8 cellular contexts compared by ENCODE assay signal in genomic region chr19:3572132-3572854, GRCh38. TPM values are rescaled to one million over a fixed set of nuclear protein-coding genes. Genes with fewer than 3 reads are reported as not detected.
DNase-seq lines count a peak whose midpoint lies in the region; ATAC-seq and TF ChIP-seq lines count a peak whose summit lies in the region.

No MANE protein-coding gene starts in this region.

- H2AK9ac ChIP-seq in IMR-90 (replicated peaks; ENCODE audit: low read depth, low read length, poor library complexity) = peak overlapping the region; percentile 77

- H3K27me3 ChIP-seq in IMR-90 (ENCODE audit: control insufficient read depth, insufficient read depth, low read length) (no peaks in the 10 kb centered on the region), OCI-LY3 (ENCODE audit: low read depth, low read length) (no peaks in the 10 kb centered on the region)

- H3K14ac ChIP-seq in IMR-90 (replicated peaks; ENCODE audit: low read depth, low read length) = peak overlapping the region; percentile 78

- ATAC-seq in GM21576 (IDR thresholded peaks at IDR 0.05; ENCODE audit: unreplicated experiment) (peak; percentile 92), IMR-90 (ENCODE audit: low read depth) (peak; percentile 93)

- TF ChIP-seq CTCF in IMR-90 (conservative IDR thresholded peaks at IDR 0.05; ENCODE audit: low read depth, low read length) = no peak
- TF ChIP-seq CTCF in OCI-LY3 (IDR thresholded peaks at IDR 0.05; ENCODE audit: low read depth, low read length) = no peak

- TF ChIP-seq RAD21 in IMR-90 (IDR thresholded peaks at IDR 0.05; ENCODE audit: low read length) = no peak

- peak overlapping the region; percentile 37 for H2BK5ac ChIP-seq in IMR-90 (ENCODE audit: low read depth, low read length, poor library complexity, severe bottlenecking)

- peak overlapping the region; percentile 19 for H3K18ac ChIP-seq in IMR-90 (ENCODE audit: low read depth, low read length)

- intact Hi-C loops in IMR-90 (cut with micrococcal nuclease) = no loop called here

- peak overlapping the region; percentile 46 for H4K91ac ChIP-seq in IMR-90 (ENCODE audit: insufficient read depth, low read depth, low read length)

- H4K5ac ChIP-seq in IMR-90 (ENCODE audit: low read depth, low read length) = peak overlapping the region; percentile 45

- peak overlapping the region; percentile 53 for H3K4me3 ChIP-seq in IMR-90 (ENCODE audit: insufficient read depth, low read depth, low read length)
- peak overlapping the region; percentile 93 for H3K4me3 ChIP-seq in OCI-LY3 (ENCODE audit: low read length)

- H2BK20ac ChIP-seq in IMR-90 (ENCODE audit: low read depth, low read length) = no peak overlapping the region

- peak overlapping the region; percentile 19; the same call in 1 of the 3 replicates for H2BK15ac ChIP-seq in IMR-90 (ENCODE audit: low read depth, low read length)

- peak overlapping the region; percentile 86 to 99 for H4K8ac ChIP-seq in IMR-90 (ENCODE audit: low read depth in 2 of 2, low read length in 2 of 2)

- DNase-seq in D341Med (ENCODE audit: low spot score) (peak; percentile 96), IMR-90 (peak; percentile 99), activated T-cell treated with anti-CD3 and anti-CD28 coated beads for 24 hours (ENCODE audit: low read depth) (peak; percentile 100), epidermal melanocyte (ENCODE audit: insufficient read length, low spot score) (peak; percentile 97), middle frontal gyrus (ENCODE audit: extremely low spot score, low spot score) (peak; percentile 99)
- DNase-seq in stimulated activated CD8-positive, alpha-beta memory T cell treated with anti-CD3 and anti-CD28 coated beads, Interleukin-15, amount 100 ng/mL, for 48 hours (ENCODE audit: low read depth in 2 of 2) = peak; percentile 100

- peak overlapping the region; percentile 82; the same call in 1 of the 2 replicates for H3K23ac ChIP-seq in IMR-90 (ENCODE audit: low read depth, low read length)

- peaks cover 13% of the 10 kb centered on the region; the same call in 1 of the 2 replicates for H3K36me3 ChIP-seq in IMR-90 (ENCODE audit: control insufficient read depth, insufficient read depth, low read length)
- H3K36me3 ChIP-seq in OCI-LY3 (replicated peaks; ENCODE audit: low read depth, low read length) = peaks cover 11% of the 10 kb centered on the region

- CTCF ChIA-PET in IMR-90 (lab: Yijun Ruan, JAX) = interaction anchor here (0.6 kb wide), 1 partner anchor 8 kb away, joined by 4 read pairs; no protein-coding TSS in a partner anchor

- peaks cover 10% of the 10 kb centered on the region; the same call in 1 of the 2 replicates for H4K20me1 ChIP-seq in IMR-90 (ENCODE audit: insufficient read depth, low read length)
- H4K20me1 ChIP-seq in OCI-LY3 (ENCODE audit: insufficient read depth, low read length) = peaks cover 5% of the 10 kb centered on the region; the same call in 1 of the 2 replicates

- TF ChIP-seq POLR2A in IMR-90 (IDR thresholded peaks at IDR 0.05; ENCODE audit: low read depth, low read length) = no peak

- peak overlapping the region; percentile 9; the same call in 1 of the 2 replicates for H2BK120ac ChIP-seq in IMR-90 (ENCODE audit: low read depth, low read length)

- H3K4me1 ChIP-seq in IMR-90 (ENCODE audit: control insufficient read depth, insufficient read depth, low read length) (no peaks in the 10 kb centered on the region), OCI-LY3 (ENCODE audit: low read length) (peaks cover 10% of the 10 kb centered on the region)

- H3K9me1 ChIP-seq in IMR-90 (ENCODE audit: insufficient read depth, low read length) = peaks cover 4% of the 10 kb centered on the region

- peak overlapping the region; percentile 16 for H3K27ac ChIP-seq in IMR-90 (ENCODE audit: insufficient read depth, low read length)
- H3K27ac ChIP-seq in OCI-LY3 (ENCODE audit: low read length) = no peak overlapping the region

- H3K9me3 ChIP-seq in IMR-90 (ENCODE audit: control insufficient read depth, insufficient read depth, low read length) (no peaks in the 10 kb centered on the region), OCI-LY3 (ENCODE audit: insufficient read depth, low read length) (no peaks in the 10 kb centered on the region)

- peak overlapping the region; percentile 60 for H3K9ac ChIP-seq in IMR-90 (ENCODE audit: low read depth, low read length)
- H3K9ac ChIP-seq in OCI-LY3 (ENCODE audit: low read length) = peak overlapping the region; percentile 70

- H3K4ac ChIP-seq in IMR-90 (ENCODE audit: low read depth, low read length) = peak overlapping the region; percentile 61

- H3K56ac ChIP-seq in IMR-90 (ENCODE audit: extremely low read depth, insufficient read depth, low read length) = peak overlapping the region; percentile 37; the same call in 1 of the 2 replicates

- dilution Hi-C loops in IMR-90 (cut with HindIII; ENCODE audit: low sequenced_read_pairs, unreplicated experiment) = no loop called here

- H2AFZ ChIP-seq in IMR-90 (replicated peaks; ENCODE audit: low read length, poor library complexity) = peak overlapping the region; percentile 91
- H2AFZ ChIP-seq in OCI-LY3 (ENCODE audit: low read depth, low read length) = peak overlapping the region; percentile 98

- peak overlapping the region; percentile 71 for H2AK5ac ChIP-seq in IMR-90 (ENCODE audit: low read depth, low read length)

- H3K79me1 ChIP-seq in IMR-90 (ENCODE audit: low read depth in 1 of 2, low read length in 2 of 2) = peaks cover 7 to 22% of the 10 kb centered on the region in 2 experiments; a peak in 3 of 4 replicates

- H3K79me2 ChIP-seq in OCI-LY3 (ENCODE audit: low read length) = peaks cover 8% of the 10 kb centered on the region; the same call in 1 of the 2 replicates

- POLR2A ChIA-PET in IMR-90 (lab: Charles Lee; ENCODE audit: unreplicated experiment) = no interaction called here

- peak overlapping the region; percentile 90 for H3K4me2 ChIP-seq in IMR-90 (ENCODE audit: low read depth, low read length)
- H3K4me2 ChIP-seq in OCI-LY3 (ENCODE audit: low read length) = peak overlapping the region; percentile 100

- WGBS in IMR-90 (ENCODE audit: extremely low coverage in 2 of 2, insufficient read length in 1 of 2), 2 experiments = 7% methylated on average over 9 of the region's 48 CpGs; no CpG with 5 or more reads in 1 of the 2 experiments

- no TSS peak for BruUV-seq in IMR-90 (replicated peaks; lab: Mats Ljungman, UMichigan)

- in situ Hi-C loops in IMR-90 (cut with MboI; ENCODE audit: low sequenced_read_pairs) = no loop called here

TF ChIP-seq in IMR-90, 13 proteins besides CTCF, POLR2A, EP300 and RAD21:
- TF ChIP-seq MAZ (IDR thresholded peaks at IDR 0.05; ENCODE audit: borderline replicate concordance, low read depth, low read length) = peak; percentile 77; the same call in 1 of the 2 replicates
- peak; percentile 5; the same call in 1 of the 2 replicates for TF ChIP-seq USF2 (IDR thresholded peaks at IDR 0.05; ENCODE audit: low read depth, low read length)
- no peak for TF ChIP-seq MAFK (IDR thresholded peaks at IDR 0.05; ENCODE audit: low read depth, low read length)

RNA-seq across cellular contexts. Expression of gene HMG20B, which starts 0.5 kb away (rescaled TPM):
- 57.5 and 59.4 TPM in 2 replicates for total RNA-seq in IMR-90 (2012; rRNA removed)
- 63.8 and 76.9 TPM in 2 replicates for polyA plus RNA-seq in IMR-90 (2012; rRNA removed)
- 51.1 and 68.0 TPM in 2 replicates for polyA plus RNA-seq in IMR-90 (2012; cell fraction: cytosol; rRNA removed)
- polyA plus RNA-seq in IMR-90 (2012; cell fraction: nucleus; rRNA removed; ENCODE audit: low replicate concordance) = 196 and 342 TPM in 2 replicates

RNA-seq across cellular contexts. Expression of gene GIPC3, which starts 13.0 kb away (rescaled TPM):
- total RNA-seq in IMR-90 (2012; rRNA removed) = under 0.01 TPM in 2 replicates
- polyA plus RNA-seq in IMR-90 (2012; rRNA removed) = 0.36 and 0.42 TPM in 2 replicates
- polyA plus RNA-seq in IMR-90 (2012; cell fraction: cytosol; rRNA removed) = 0.15 and 0.29 TPM in 2 replicates
- polyA plus RNA-seq in IMR-90 (2012; cell fraction: nucleus; rRNA removed; ENCODE audit: low replicate concordance) = 2.3 and 2.5 TPM in 2 replicates

RNA-seq across cellular contexts. Expression of gene MFSD12, which starts 14.9 kb away (rescaled TPM):
- 20.4 and 25.0 TPM in 2 replicates for total RNA-seq in IMR-90 (2012; rRNA removed)
- polyA plus RNA-seq in IMR-90 (2012; rRNA removed) = 77.2 and 85.1 TPM in 2 replicates
- 78.7 and 92.2 TPM in 2 replicates for polyA plus RNA-seq in IMR-90 (2012; cell fraction: cytosol; rRNA removed)
- polyA plus RNA-seq in IMR-90 (2012; cell fraction: nucleus; rRNA removed; ENCODE audit: low replicate concordance) = 159 and 406 TPM in 2 replicates

RNA-seq across cellular contexts. Expression of gene TEKTIP1, which starts 33.3 kb away (rescaled TPM):
- total RNA-seq in IMR-90 (2012; rRNA removed) = not detected in 2 replicates
- polyA plus RNA-seq in IMR-90 (2012; rRNA removed) = not detected in 2 replicates
- not detected in 2 replicates for polyA plus RNA-seq in IMR-90 (2012; cell fraction: cytosol; rRNA removed)
- polyA plus RNA-seq in IMR-90 (2012; cell fraction: nucleus; rRNA removed; ENCODE audit: low replicate concordance) = 0.36 and 0.60 TPM in 2 replicates

RNA-seq across cellular contexts. Expression of gene TBXA2R, which starts 34.4 kb away (rescaled TPM):
- 0.28 and 0.36 TPM in 2 replicates for total RNA-seq in IMR-90 (2012; rRNA removed)
- polyA plus RNA-seq in IMR-90 (2012; rRNA removed) = 2.3 and 3.6 TPM in 2 replicates
- polyA plus RNA-seq in IMR-90 (2012; cell fraction: cytosol; rRNA removed) = 2.4 and 4.4 TPM in 2 replicates
- polyA plus RNA-seq in IMR-90 (2012; cell fraction: nucleus; rRNA removed; ENCODE audit: low replicate concordance) = 1.2 and 4.5 TPM in 2 replicates
